Comparison of ENCODE assay signal across 2 cellular contexts in the genomic region with DNA sequence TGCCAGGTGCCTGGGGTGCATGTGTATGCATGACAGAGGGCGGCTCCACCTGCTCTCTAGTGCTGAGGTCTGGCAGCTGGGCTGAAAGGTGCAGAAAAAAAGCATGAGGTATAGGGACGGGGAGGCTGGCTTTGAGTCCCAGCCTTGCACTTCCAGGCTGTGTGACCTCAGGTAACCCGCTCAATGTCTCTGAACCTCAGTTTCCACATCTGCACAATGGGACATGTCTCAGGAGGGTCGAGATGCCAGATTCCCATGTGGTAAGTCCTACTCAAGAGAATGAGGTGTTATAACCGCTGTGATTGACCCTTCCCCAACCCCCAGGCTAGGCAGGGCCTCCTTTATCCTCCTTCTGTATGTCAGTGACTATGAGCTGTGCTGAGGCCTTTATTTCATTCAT.
TF ChIP-seq lines count a peak whose summit lies in the region.

No MANE protein-coding gene starts in this region.

TF ChIP-seq in K562, 482 proteins besides CTCF, POLR2A, EP300 and RAD21 (continued from another document):
- TF ChIP-seq, protein P1, sequence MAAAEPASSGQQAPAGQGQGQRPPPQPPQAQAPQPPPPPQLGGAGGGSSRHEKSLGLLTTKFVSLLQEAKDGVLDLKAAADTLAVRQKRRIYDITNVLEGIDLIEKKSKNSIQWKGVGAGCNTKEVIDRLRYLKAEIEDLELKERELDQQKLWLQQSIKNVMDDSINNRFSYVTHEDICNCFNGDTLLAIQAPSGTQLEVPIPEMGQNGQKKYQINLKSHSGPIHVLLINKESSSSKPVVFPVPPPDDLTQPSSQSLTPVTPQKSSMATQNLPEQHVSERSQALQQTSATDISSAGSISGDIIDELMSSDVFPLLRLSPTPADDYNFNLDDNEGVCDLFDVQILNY (CRISPR knock-in tag; IDR thresholded peaks at IDR 0.05) = no peak
- no peak for TF ChIP-seq ESRRB (CRISPR knock-in tag; IDR thresholded peaks at IDR 0.05; ENCODE audit: borderline replicate concordance)
- no peak for TF ChIP-seq POLR3G (IDR thresholded peaks at IDR 0.05; ENCODE audit: extremely low read depth, insufficient read length, insufficient replicate concordance)
- no peak for TF ChIP-seq DIDO1 (tag; IDR thresholded peaks at IDR 0.05; ENCODE audit: low read depth)
- TF ChIP-seq BCOR (IDR thresholded peaks at IDR 0.05) = 0 out of 2 replicates have a peak, but pooled peaks have one; percentile 25
- TF ChIP-seq ADNP (tag; IDR thresholded peaks at IDR 0.05) = 0 out of 2 replicates have a peak, but pooled peaks have one; percentile 24
- TF ChIP-seq ZFP36 (IDR thresholded peaks at IDR 0.05; ENCODE audit: low read depth, low read length, partially characterized antibody) = peak; percentile 51
- no peak for TF ChIP-seq HDAC3 (IDR thresholded peaks at IDR 0.05; ENCODE audit: borderline replicate concordance, partially characterized antibody)
- no peak for TF ChIP-seq ZNF696 (CRISPR knock-in tag; conservative IDR thresholded peaks at IDR 0.05)
- TF ChIP-seq, protein P2, sequence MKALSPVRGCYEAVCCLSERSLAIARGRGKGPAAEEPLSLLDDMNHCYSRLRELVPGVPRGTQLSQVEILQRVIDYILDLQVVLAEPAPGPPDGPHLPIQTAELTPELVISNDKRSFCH (CRISPR knock-in tag; IDR thresholded peaks at IDR 0.05) = no peak
- TF ChIP-seq, protein P2 (tag; IDR thresholded peaks at IDR 0.05) = no peak
- TF ChIP-seq, protein P3, sequence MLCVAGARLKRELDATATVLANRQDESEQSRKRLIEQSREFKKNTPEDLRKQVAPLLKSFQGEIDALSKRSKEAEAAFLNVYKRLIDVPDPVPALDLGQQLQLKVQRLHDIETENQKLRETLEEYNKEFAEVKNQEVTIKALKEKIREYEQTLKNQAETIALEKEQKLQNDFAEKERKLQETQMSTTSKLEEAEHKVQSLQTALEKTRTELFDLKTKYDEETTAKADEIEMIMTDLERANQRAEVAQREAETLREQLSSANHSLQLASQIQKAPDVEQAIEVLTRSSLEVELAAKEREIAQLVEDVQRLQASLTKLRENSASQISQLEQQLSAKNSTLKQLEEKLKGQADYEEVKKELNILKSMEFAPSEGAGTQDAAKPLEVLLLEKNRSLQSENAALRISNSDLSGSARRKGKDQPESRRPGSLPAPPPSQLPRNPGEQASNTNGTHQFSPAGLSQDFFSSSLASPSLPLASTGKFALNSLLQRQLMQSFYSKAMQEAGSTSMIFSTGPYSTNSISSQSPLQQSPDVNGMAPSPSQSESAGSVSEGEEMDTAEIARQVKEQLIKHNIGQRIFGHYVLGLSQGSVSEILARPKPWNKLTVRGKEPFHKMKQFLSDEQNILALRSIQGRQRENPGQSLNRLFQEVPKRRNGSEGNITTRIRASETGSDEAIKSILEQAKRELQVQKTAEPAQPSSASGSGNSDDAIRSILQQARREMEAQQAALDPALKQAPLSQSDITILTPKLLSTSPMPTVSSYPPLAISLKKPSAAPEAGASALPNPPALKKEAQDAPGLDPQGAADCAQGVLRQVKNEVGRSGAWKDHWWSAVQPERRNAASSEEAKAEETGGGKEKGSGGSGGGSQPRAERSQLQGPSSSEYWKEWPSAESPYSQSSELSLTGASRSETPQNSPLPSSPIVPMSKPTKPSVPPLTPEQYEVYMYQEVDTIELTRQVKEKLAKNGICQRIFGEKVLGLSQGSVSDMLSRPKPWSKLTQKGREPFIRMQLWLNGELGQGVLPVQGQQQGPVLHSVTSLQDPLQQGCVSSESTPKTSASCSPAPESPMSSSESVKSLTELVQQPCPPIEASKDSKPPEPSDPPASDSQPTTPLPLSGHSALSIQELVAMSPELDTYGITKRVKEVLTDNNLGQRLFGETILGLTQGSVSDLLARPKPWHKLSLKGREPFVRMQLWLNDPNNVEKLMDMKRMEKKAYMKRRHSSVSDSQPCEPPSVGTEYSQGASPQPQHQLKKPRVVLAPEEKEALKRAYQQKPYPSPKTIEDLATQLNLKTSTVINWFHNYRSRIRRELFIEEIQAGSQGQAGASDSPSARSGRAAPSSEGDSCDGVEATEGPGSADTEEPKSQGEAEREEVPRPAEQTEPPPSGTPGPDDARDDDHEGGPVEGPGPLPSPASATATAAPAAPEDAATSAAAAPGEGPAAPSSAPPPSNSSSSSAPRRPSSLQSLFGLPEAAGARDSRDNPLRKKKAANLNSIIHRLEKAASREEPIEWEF (CRISPR knock-in tag; IDR thresholded peaks at IDR 0.05) = no peak
- no peak for TF ChIP-seq IFI16 (CRISPR knock-in tag; IDR thresholded peaks at IDR 0.05)

TF ChIP-seq in SK-N-SH, 30 proteins besides CTCF, POLR2A, EP300 and RAD21 (continued from another document):
- TF ChIP-seq SMC3 (IDR thresholded peaks at IDR 0.05; ENCODE audit: low read depth, low read length) = no peak
- TF ChIP-seq SIN3A (IDR thresholded peaks at IDR 0.05; ENCODE audit: borderline replicate concordance, low read depth, low read length) = no peak
- no peak for TF ChIP-seq RCOR1 (IDR thresholded peaks at IDR 0.05; ENCODE audit: low read length)
- no peak for TF ChIP-seq RFX5 (IDR thresholded peaks at IDR 0.05; ENCODE audit: low read length)
- TF ChIP-seq GABPA (IDR thresholded peaks at IDR 0.05; ENCODE audit: low read depth) = no peak
- TF ChIP-seq, protein P4, sequence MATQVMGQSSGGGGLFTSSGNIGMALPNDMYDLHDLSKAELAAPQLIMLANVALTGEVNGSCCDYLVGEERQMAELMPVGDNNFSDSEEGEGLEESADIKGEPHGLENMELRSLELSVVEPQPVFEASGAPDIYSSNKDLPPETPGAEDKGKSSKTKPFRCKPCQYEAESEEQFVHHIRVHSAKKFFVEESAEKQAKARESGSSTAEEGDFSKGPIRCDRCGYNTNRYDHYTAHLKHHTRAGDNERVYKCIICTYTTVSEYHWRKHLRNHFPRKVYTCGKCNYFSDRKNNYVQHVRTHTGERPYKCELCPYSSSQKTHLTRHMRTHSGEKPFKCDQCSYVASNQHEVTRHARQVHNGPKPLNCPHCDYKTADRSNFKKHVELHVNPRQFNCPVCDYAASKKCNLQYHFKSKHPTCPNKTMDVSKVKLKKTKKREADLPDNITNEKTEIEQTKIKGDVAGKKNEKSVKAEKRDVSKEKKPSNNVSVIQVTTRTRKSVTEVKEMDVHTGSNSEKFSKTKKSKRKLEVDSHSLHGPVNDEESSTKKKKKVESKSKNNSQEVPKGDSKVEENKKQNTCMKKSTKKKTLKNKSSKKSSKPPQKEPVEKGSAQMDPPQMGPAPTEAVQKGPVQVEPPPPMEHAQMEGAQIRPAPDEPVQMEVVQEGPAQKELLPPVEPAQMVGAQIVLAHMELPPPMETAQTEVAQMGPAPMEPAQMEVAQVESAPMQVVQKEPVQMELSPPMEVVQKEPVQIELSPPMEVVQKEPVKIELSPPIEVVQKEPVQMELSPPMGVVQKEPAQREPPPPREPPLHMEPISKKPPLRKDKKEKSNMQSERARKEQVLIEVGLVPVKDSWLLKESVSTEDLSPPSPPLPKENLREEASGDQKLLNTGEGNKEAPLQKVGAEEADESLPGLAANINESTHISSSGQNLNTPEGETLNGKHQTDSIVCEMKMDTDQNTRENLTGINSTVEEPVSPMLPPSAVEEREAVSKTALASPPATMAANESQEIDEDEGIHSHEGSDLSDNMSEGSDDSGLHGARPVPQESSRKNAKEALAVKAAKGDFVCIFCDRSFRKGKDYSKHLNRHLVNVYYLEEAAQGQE (IDR thresholded peaks at IDR 0.05; ENCODE audit: low read depth, low read length) = no peak
- TF ChIP-seq, protein P5, sequence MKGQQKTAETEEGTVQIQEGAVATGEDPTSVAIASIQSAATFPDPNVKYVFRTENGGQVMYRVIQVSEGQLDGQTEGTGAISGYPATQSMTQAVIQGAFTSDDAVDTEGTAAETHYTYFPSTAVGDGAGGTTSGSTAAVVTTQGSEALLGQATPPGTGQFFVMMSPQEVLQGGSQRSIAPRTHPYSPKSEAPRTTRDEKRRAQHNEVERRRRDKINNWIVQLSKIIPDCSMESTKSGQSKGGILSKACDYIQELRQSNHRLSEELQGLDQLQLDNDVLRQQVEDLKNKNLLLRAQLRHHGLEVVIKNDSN (IDR thresholded peaks at IDR 0.05; ENCODE audit: borderline replicate concordance, low read depth) = no peak
- no peak for TF ChIP-seq FOXM1 (IDR thresholded peaks at IDR 0.05; ENCODE audit: low read depth)
TF ChIP-seq in SK-N-SH: peak in this region for 0.
